Comparison of ENCODE assay signal across 14 cellular contexts in the genomic region with DNA sequence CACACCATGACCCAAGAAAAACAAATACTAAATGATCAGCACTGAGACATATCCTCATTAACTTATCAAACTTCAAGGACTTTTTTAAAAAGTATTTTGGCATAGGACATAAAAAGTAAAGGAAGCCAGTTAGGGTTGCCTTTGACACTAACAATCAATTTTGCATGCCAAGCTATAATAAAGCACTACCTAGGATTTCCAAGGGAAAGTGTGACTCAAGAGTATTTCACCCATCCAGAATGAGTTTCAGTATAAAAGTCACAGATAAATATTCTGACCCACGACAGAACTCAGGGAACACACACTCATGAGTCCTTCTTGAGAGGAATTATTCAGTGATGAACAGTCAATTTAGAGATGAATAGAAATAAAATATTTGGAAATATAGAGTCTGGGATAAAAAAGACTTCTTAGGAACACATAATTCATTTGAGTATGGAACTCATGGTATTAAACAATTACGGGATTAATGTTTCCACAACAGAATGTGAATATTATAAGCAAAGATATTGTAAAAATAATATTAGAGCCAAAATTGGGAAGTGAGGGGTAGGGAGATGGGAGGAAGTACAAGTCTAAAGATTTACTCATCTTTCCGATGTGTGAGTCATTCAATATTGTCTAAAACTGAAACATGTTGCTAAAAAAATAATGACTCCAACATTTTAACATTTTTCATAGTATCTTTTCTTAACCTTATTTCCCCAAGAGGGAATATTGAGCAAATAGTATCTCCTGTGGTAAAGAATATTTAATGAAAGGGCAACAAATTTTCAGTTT.
DNase-seq lines count a peak whose midpoint lies in the region; ATAC-seq and TF ChIP-seq lines count a peak whose summit lies in the region.
"Had no signal": no experiment of that assay in that cellular context is flagged by ENCODE, and none has a peak within 500 bp of the region (broad histone marks: within the 10 kb centered on the region; RNA-seq: fewer than 3 reads in every experiment).

No MANE protein-coding gene starts in this region.

- no peak overlapping the region for H3K4me3 Mint-ChIP-seq in stimulated activated naive CD8-positive, alpha-beta T cell treated with anti-CD3 and anti-CD28 coated beads, Interleukin-15, amount 100 ng/mL, for 72 hours
- no peak overlapping the region for H3K4me3 Mint-ChIP-seq in stimulated activated naive B cell treated with anti-CD40 and anti-IgM and Interleukin-4, amounts not matched to agents 10 μg/mL and 1 μg/mL and 100 μg/mL, for 72 hours
- H3K4me3 Mint-ChIP-seq: activated naive CD8-positive, alpha-beta T cell had no signal

- H3K4me1 Mint-ChIP-seq in stimulated activated naive CD8-positive, alpha-beta T cell treated with anti-CD3 and anti-CD28 coated beads, Interleukin-15, amount 100 ng/mL, for 72 hours, result no peaks in the 10 kb centered on the region
- no peaks in the 10 kb centered on the region for H3K4me1 Mint-ChIP-seq in stimulated activated naive B cell treated with anti-CD40 and anti-IgM and Interleukin-4, amounts not matched to agents 10 μg/mL and 1 μg/mL and 100 μg/mL, for 72 hours

- H3K36me3 Mint-ChIP-seq in stimulated activated naive B cell treated with anti-CD40 and anti-IgM and Interleukin-4, amounts not matched to agents 10 μg/mL and 1 μg/mL and 100 μg/mL, for 72 hours, result peaks cover 0 to 6% of the 10 kb centered on the region in 2 donors
- H3K36me3 Mint-ChIP-seq: activated naive CD8-positive, alpha-beta T cell had no signal

- H3K27me3 Mint-ChIP-seq in stimulated activated naive CD8-positive, alpha-beta T cell treated with anti-CD3 and anti-CD28 coated beads, Interleukin-15, amount 100 ng/mL, for 72 hours, result peaks cover 8% of the 10 kb centered on the region
- H3K27me3 Mint-ChIP-seq in stimulated activated naive B cell treated with anti-CD40 and anti-IgM and Interleukin-4, amounts not matched to agents 10 μg/mL and 1 μg/mL and 100 μg/mL, for 72 hours, result peaks cover 0 to 4% of the 10 kb centered on the region in 2 donors
- H3K27me3 Mint-ChIP-seq: progenitor cell of endocrine pancreas had no signal

- DNase-seq in EH (ENCODE audit: low read depth) (peak; percentile 75), NOMO-1 treated with dmso at 0.1 percent for 144 hours (lab: John Stamatoyannopoulos, UW; ENCODE audit: unreplicated experiment) (peak; percentile 12), choroid plexus epithelial cell (ENCODE audit: low read depth) (peak; percentile 56), lung microvascular endothelial cell (ENCODE audit: low read depth in 2 of 2) (peak; percentile 52 to 62), NCI-H2196 treated with DMSO at 0.1 percent for 48 hours (lab: John Stamatoyannopoulos, UW; ENCODE audit: unreplicated experiment) (no peak)
- DNase-seq in stimulated activated naive CD8-positive, alpha-beta T cell treated with anti-CD3 and anti-CD28 coated beads, Interleukin-15, amount 100 ng/mL, for 72 hours, result no peak
- no peak for DNase-seq in stimulated activated naive B cell treated with anti-CD40 and anti-IgM and Interleukin-4, amounts not matched to agents 10 μg/mL and 1 μg/mL and 100 μg/mL, for 72 hours
- DNase-seq: effector CD4-positive, alpha-beta T cell; MG63; stimulated activated CD4-positive, alpha-beta T cell treated with anti-CD3 and anti-CD28 coated beads, Interleukin-4, amount 100 ng/mL, for 1 hour; stimulated activated naive CD8-positive, alpha-beta T cell treated with anti-CD3 and anti-CD28 coated beads, Interleukin-15, Interleukin-2, amounts not matched to agents 100 U/mL and 50 U/mL, for 24 hours had no signal

- no peak overlapping the region for H3K4me3 ChIP-seq in choroid plexus epithelial cell (ENCODE audit: low read depth, low read length)
- H3K4me3 ChIP-seq: MG63 had no signal

- TF ChIP-seq CTCF in choroid plexus epithelial cell (conservative IDR thresholded peaks at IDR 0.05; ENCODE audit: low read depth, low read length), result no peak

- peaks cover 6 to 8% of the 10 kb centered on the region in 2 donors for H3K9me3 Mint-ChIP-seq in stimulated activated naive CD8-positive, alpha-beta T cell treated with anti-CD3 and anti-CD28 coated beads, Interleukin-15, amount 100 ng/mL, for 72 hours
- peaks cover 6 to 7% of the 10 kb centered on the region in 2 donors for H3K9me3 Mint-ChIP-seq in stimulated activated naive B cell treated with anti-CD40 and anti-IgM and Interleukin-4, amounts not matched to agents 10 μg/mL and 1 μg/mL and 100 μg/mL, for 72 hours

- H3K27ac Mint-ChIP-seq in stimulated activated naive CD8-positive, alpha-beta T cell treated with anti-CD3 and anti-CD28 coated beads, Interleukin-15, amount 100 ng/mL, for 72 hours, result no peak overlapping the region
- H3K27ac Mint-ChIP-seq in stimulated activated naive B cell treated with anti-CD40 and anti-IgM and Interleukin-4, amounts not matched to agents 10 μg/mL and 1 μg/mL and 100 μg/mL, for 72 hours, result no peak overlapping the region
- H3K27ac Mint-ChIP-seq: activated naive CD8-positive, alpha-beta T cell; progenitor cell of endocrine pancreas had no signal

- ATAC-seq in HG03159 (IDR thresholded peaks at IDR 0.05; ENCODE audit: unreplicated experiment), result no peak
- ATAC-seq in stimulated activated naive CD8-positive, alpha-beta T cell treated with anti-CD3 and anti-CD28 coated beads, Interleukin-15, amount 100 ng/mL, for 72 hours, result no peak
- ATAC-seq in stimulated activated naive B cell treated with anti-CD40 and anti-IgM and Interleukin-4, amounts not matched to agents 10 μg/mL and 1 μg/mL and 100 μg/mL, for 72 hours (replicated peaks), result no peak
- ATAC-seq: stimulated activated naive CD8-positive, alpha-beta T cell treated with anti-CD3 and anti-CD28 coated beads, Interleukin-15, Interleukin-2, amounts not matched to agents 100 U/mL and 50 U/mL, for 24 hours had no signal

Comparison
In these comparisons a context has a peak if more than half of its experiments do, and no peak if none do; other contexts are left out.
1. DNase-seq: peak in EH (single experiment), NOMO-1 treated with dmso at 0.1 percent for 144 hours (single experiment), choroid plexus epithelial cell (single experiment) and lung microvascular endothelial cell (2 of 2); none in NCI-H2196 treated with DMSO at 0.1 percent for 48 hours (single experiment), stimulated activated naive CD8-positive, alpha-beta T cell treated with anti-CD3 and anti-CD28 coated beads, Interleukin-15, amount 100 ng/mL, for 72 hours (0 of 2) and stimulated activated naive B cell treated with anti-CD40 and anti-IgM and Interleukin-4, amounts not matched to agents 10 μg/mL and 1 μg/mL and 100 μg/mL, for 72 hours (single experiment).